In the genomic region with DNA sequence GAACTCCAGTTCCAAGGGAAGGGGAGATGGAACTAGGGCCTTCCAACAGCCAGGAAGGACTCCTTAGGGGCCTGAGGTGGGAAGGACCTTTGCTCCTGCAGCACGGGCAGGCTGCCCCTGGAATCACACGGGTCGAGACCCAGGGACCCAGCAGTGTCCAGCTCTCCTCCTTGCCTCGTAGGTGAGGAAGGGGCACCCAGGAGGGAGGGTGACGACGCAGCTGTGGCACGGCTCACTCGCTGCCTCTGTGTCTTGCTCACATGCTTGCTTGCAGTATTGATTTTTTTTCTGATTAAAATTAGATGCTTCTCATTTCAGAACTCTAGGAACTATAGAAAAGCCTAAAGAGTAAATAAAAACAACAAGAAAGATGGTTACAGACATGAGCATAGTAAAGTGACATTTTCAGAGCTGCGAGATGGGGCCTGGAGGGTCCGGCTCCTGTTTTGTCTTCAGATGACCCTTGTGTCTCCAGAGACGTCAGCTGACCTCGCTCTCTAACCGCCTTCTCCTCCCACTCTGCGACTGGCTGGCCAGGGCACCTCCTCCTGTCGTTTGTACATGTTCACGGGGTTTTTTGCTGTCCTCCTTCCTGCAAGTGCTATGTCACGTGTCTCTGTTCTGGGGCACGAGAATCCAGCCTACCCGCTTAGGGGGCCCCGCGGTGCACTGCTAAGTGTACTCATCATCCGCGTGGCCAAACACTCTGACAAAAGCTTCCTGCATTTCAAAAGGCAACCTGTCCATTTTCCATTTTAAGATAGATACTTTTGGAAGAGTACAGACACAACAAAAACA, we compare ENCODE assay signal across 17 cellular contexts.
DNase-seq lines count a peak whose midpoint lies in the region; TF ChIP-seq lines count a peak whose summit lies in the region.
"Had no signal": no experiment of that assay in that cellular context is flagged by ENCODE, and none has a peak within 500 bp of the region (broad histone marks: within the 10 kb centered on the region; RNA-seq: fewer than 3 reads in every experiment).

No MANE protein-coding gene starts in this region.

- H3K27ac ChIP-seq in mesenchymal stem cell (ENCODE audit: low read length, poor library complexity, severe bottlenecking) (no peak overlapping the region), colonic mucosa (no peak overlapping the region), RWPE1 (no peak overlapping the region)
- H3K27ac ChIP-seq: breast epithelium, lower lobe of right lung had no signal

- H2AK5ac ChIP-seq in mesenchymal stem cell (ENCODE audit: low read length, severe bottlenecking) = no peak overlapping the region

- no peak overlapping the region for H4K91ac ChIP-seq in mesenchymal stem cell (ENCODE audit: low read length)

- H3K4me3 ChIP-seq in adipocyte (ENCODE audit: low read length) = peak overlapping the region; percentile 49
- peak overlapping the region in 1 of 2 experiments; percentile 47 for H3K4me3 ChIP-seq in mesenchymal stem cell (ENCODE audit: insufficient read depth in 1 of 2, low read depth in 1 of 2, low read length in 2 of 2)
- H3K4me3 ChIP-seq in skeletal muscle satellite cell (ENCODE audit: low read length) = no peak overlapping the region
- no peak overlapping the region for H3K4me3 ChIP-seq in colonic mucosa
- H3K4me3 ChIP-seq: breast epithelium, lower lobe of right lung had no signal

- H2BK12ac ChIP-seq in mesenchymal stem cell (ENCODE audit: low read length in 2 of 2) = no peak overlapping the region

- no peak overlapping the region for H4K8ac ChIP-seq in mesenchymal stem cell (ENCODE audit: low read length)

- peak; percentile 18 for DNase-seq in DMS153 treated with DMSO at 0.1 percent for 48 hours (lab: John Stamatoyannopoulos, UW; ENCODE audit: unreplicated experiment)
- no peak for DNase-seq in adipocyte (ENCODE audit: low read depth)
- DNase-seq in mesenchymal stem cell = no peak
- no peak for DNase-seq in Kasumi-1 (lab: John Stamatoyannopoulos, UW)
- DNase-seq in activated effector memory CD4-positive, alpha-beta T cell treated with Interleukin-2 at 50 U/mL for 16 hours = no peak
- no peak for DNase-seq in colonic mucosa
- no peak for DNase-seq in RWPE1 (ENCODE audit: low spot score)
- DNase-seq: activated CD4-positive, alpha-beta T cell treated with anti-CD3 and anti-CD28 coated beads for 1 hour; activated naive CD8-positive, alpha-beta T cell treated with anti-CD3 and anti-CD28 coated beads, Interleukin-2, amount 50 U/mL, for 24 hours; lower lobe of right lung; natural killer cell; NCI-H1105; NCI-H69; stimulated activated naive CD4-positive, alpha-beta T cell treated with Interleukin-2 at 50 U/mL for 16 hours; T1000 had no signal

- intact Hi-C loops in colonic mucosa (cut with DNase I) = no loop called here

- no peak overlapping the region for H2BK120ac ChIP-seq in mesenchymal stem cell (ENCODE audit: low read depth, low read length)

- H3K9me3 ChIP-seq in adipocyte (ENCODE audit: control insufficient read depth, low read length) = no peaks in the 10 kb centered on the region
- H3K9me3 ChIP-seq in mesenchymal stem cell (ENCODE audit: control insufficient read depth, low read length) = no peaks in the 10 kb centered on the region
- H3K9me3 ChIP-seq in skeletal muscle satellite cell (replicated peaks; ENCODE audit: low read length) = no peaks in the 10 kb centered on the region
- H3K9me3 ChIP-seq in colonic mucosa = no peaks in the 10 kb centered on the region
- H3K9me3 ChIP-seq: lower lobe of right lung had no signal

- H3K23ac ChIP-seq in mesenchymal stem cell (ENCODE audit: low read length in 2 of 2) = no peak overlapping the region

- H3K14ac ChIP-seq in mesenchymal stem cell (ENCODE audit: low read length in 2 of 2) = no peak overlapping the region

- POLR2A ChIA-PET in RWPE1 (lab: Yijun Ruan, JAX; ENCODE audit: low non-redundant PET) = no interaction called here

- no peak overlapping the region for H2BK15ac ChIP-seq in mesenchymal stem cell (ENCODE audit: low read depth, poor library complexity, severe bottlenecking)

- no peaks in the 10 kb centered on the region for H3K27me3 ChIP-seq in adipocyte (replicated peaks; ENCODE audit: control insufficient read depth, insufficient read depth, low read length)
- no peaks in the 10 kb centered on the region for H3K27me3 ChIP-seq in mesenchymal stem cell (ENCODE audit: control insufficient read depth in 1 of 2, insufficient read depth in 1 of 2, low read length in 2 of 2)
- no peaks in the 10 kb centered on the region for H3K27me3 ChIP-seq in skeletal muscle satellite cell (ENCODE audit: control insufficient read depth, insufficient read depth, low read length)
- H3K27me3 ChIP-seq in colonic mucosa = no peaks in the 10 kb centered on the region
- H3K27me3 ChIP-seq: breast epithelium had no signal

- no peak for TF ChIP-seq CTCF in colonic mucosa (IDR thresholded peaks at IDR 0.05)
- TF ChIP-seq CTCF in RWPE1 (conservative IDR thresholded peaks at IDR 0.05; ENCODE audit: low read depth) = no peak

- 76% methylated on average over 19 of the region's 23 CpGs for whole genome bisulfite sequencing in mesenchymal stem cell

- H3K4me2 ChIP-seq in mesenchymal stem cell (ENCODE audit: low read length, poor library complexity, severe bottlenecking) (no peak overlapping the region), skeletal muscle satellite cell (ENCODE audit: low read length) (peak overlapping the region; percentile 32)

- no peak overlapping the region for H2BK5ac ChIP-seq in mesenchymal stem cell (ENCODE audit: low read depth, low read length, poor library complexity, severe bottlenecking)

- H3K4me1 ChIP-seq in adipocyte (ENCODE audit: control insufficient read depth, insufficient read depth, low read length) = peaks cover 25% of the 10 kb centered on the region
- H3K4me1 ChIP-seq in mesenchymal stem cell (ENCODE audit: control insufficient read depth, insufficient read depth, low read depth, low read length) = no peaks in the 10 kb centered on the region
- peaks cover 9% of the 10 kb centered on the region for H3K4me1 ChIP-seq in skeletal muscle satellite cell (ENCODE audit: control insufficient read depth, insufficient read depth, low read length)
- H3K4me1 ChIP-seq in colonic mucosa = no peaks in the 10 kb centered on the region
- H3K4me1 ChIP-seq: breast epithelium, lower lobe of right lung had no signal

- CTCF ChIA-PET in RWPE1 (lab: Yijun Ruan, JAX) = no interaction called here

- no peaks in the 10 kb centered on the region for H3K79me1 ChIP-seq in mesenchymal stem cell (replicated peaks; ENCODE audit: low read length, poor library complexity, severe bottlenecking)

- no peak overlapping the region for H3K4ac ChIP-seq in mesenchymal stem cell (ENCODE audit: low read depth in 1 of 2, low read length in 2 of 2)

- H3K9ac ChIP-seq in adipocyte (ENCODE audit: low read length) = peak overlapping the region; percentile 46
- H3K9ac ChIP-seq in mesenchymal stem cell (ENCODE audit: low read length) = peak overlapping the region; percentile 69
- no peak overlapping the region for H3K9ac ChIP-seq in skeletal muscle satellite cell (ENCODE audit: low read depth, low read length)
- H3K9ac ChIP-seq in colonic mucosa (ENCODE audit: low read depth in 2 of 2, low read length in 2 of 2) = no peak overlapping the region

- no peak overlapping the region for H3K18ac ChIP-seq in mesenchymal stem cell (ENCODE audit: low read depth in 1 of 2, low read length in 2 of 2)

- H3K36me3 ChIP-seq in adipocyte (ENCODE audit: control insufficient read depth, insufficient read depth, low read length, severe bottlenecking) = no peaks in the 10 kb centered on the region
- no peaks in the 10 kb centered on the region for H3K36me3 ChIP-seq in mesenchymal stem cell (ENCODE audit: control insufficient read depth in 1 of 2, insufficient read depth in 2 of 2, low read depth in 1 of 2, low read length in 2 of 2)
- H3K36me3 ChIP-seq in skeletal muscle satellite cell (ENCODE audit: insufficient read depth, low read length) = no peaks in the 10 kb centered on the region
- H3K36me3 ChIP-seq in colonic mucosa = no peaks in the 10 kb centered on the region
- H3K36me3 ChIP-seq: breast epithelium, lower lobe of right lung had no signal

- no peak overlapping the region for H2AFZ ChIP-seq in mesenchymal stem cell (ENCODE audit: low read depth, low read length)

Comparison
In these comparisons a context has a peak if more than half of its experiments do, and no peak if none do; other contexts are left out.
1. H3K9ac ChIP-seq: peak in adipocyte (single experiment) and mesenchymal stem cell (single experiment); none in skeletal muscle satellite cell (single experiment) and colonic mucosa (0 of 2).